32 cellular contexts compared by ENCODE assay signal in genomic region chr9:130381660-130382059, GRCh38.
"Had no signal": no experiment of that assay in that cellular context is flagged by ENCODE, and none has a peak within 500 bp of the region (broad histone marks: within the 10 kb centered on the region; RNA-seq: fewer than 3 reads in every experiment).

No MANE protein-coding gene starts in this region.

- H3K4me1 ChIP-seq: adrenal gland, body of pancreas, esophagus muscularis mucosa, foreskin keratinocyte, gastroesophageal sphincter had no signal

- H3K4me3 ChIP-seq: adrenal gland, body of pancreas, esophagus muscularis mucosa, gastroesophageal sphincter had no signal

- H3K27me3 ChIP-seq: adrenal gland, body of pancreas, esophagus muscularis mucosa, gastroesophageal sphincter had no signal

- ATAC-seq: activated CD4-positive, alpha-beta T cell treated with anti-CD3 and anti-CD28 coated beads for 36 hours; activated CD8-positive, alpha-beta memory T cell treated with anti-CD3 and anti-CD28 coated beads, Interleukin-2, amount 10 ng/mL, durations not matched to agents 7 days and 5 days; activated CD8-positive, alpha-beta T cell treated with anti-CD3 and anti-CD28 coated beads, Interleukin-2, amount 10 ng/mL, durations not matched to agents 7 days and 5 days; activated naive CD8-positive, alpha-beta T cell treated with anti-CD3 and anti-CD28 coated beads, Interleukin-2, amount 50 U/mL, for 24 hours; body of pancreas; effector memory CD8-positive, alpha-beta T cell; foreskin keratinocyte; gastroesophageal sphincter; T-helper 17 cell had no signal

- FAIRE-seq: colon had no signal

- DNase-seq: activated CD4-positive, alpha-beta memory T cell treated with anti-CD3 and anti-CD28 coated beads for 36 hours; activated CD4-positive, alpha-beta T cell treated with anti-CD3 and anti-CD28 coated beads for 36 hours; activated CD4-positive, alpha-beta T cell treated with anti-CD3 and anti-CD28 coated beads, Interleukin-2, amount 10 ng/mL, durations not matched to agents 24 days and 14 days; activated CD4-positive, CD25-positive, alpha-beta regulatory T cell; activated CD4-positive, CD25-positive, alpha-beta regulatory T cell treated with anti-CD3 and anti-CD28 coated beads, Interleukin-2, amount 50 U/mL, for 72 hours; activated CD8-positive, alpha-beta memory T cell treated with anti-CD3 and anti-CD28 coated beads, Interleukin-2, amount 10 ng/mL, durations not matched to agents 7 days and 5 days; activated CD8-positive, alpha-beta memory T cell treated with anti-CD3 and anti-CD28 coated beads, Interleukin-2, amount 50 U/mL, for 4 hours; activated CD8-positive, alpha-beta T cell treated with anti-CD3 and anti-CD28 coated beads, Interleukin-2, amount 10 ng/mL, durations not matched to agents 7 days and 5 days; activated effector memory CD4-positive, alpha-beta T cell treated with anti-CD3 and anti-CD28 coated beads, Interleukin-2, amount 50 U/mL, for 16 hours; activated naive CD4-positive, alpha-beta T cell treated with anti-CD3 and anti-CD28 coated beads for 36 hours; activated naive CD8-positive, alpha-beta T cell treated with anti-CD3 and anti-CD28 coated beads for 36 hours; activated naive CD8-positive, alpha-beta T cell treated with anti-CD3 and anti-CD28 coated beads, Interleukin-2, amount 50 U/mL, for 24 hours; activated T-cell treated with anti-CD3 and anti-CD28 coated beads, Interleukin-2, amount 50 U/mL, for 1 hour; activated T-cell treated with anti-CD3 and anti-CD28 coated beads, Interleukin-2, amount 50 U/mL, for 48 hours; adrenal gland; amygdala; aorta; body of pancreas; caudate nucleus; cortex of kidney; dermis blood vessel endothelial cell; effector CD4-positive, alpha-beta T cell; effector memory CD8-positive, alpha-beta T cell; erythroblast; foreskin keratinocyte; T-helper 1 cell; T-helper 17 cell; T1000; WERI-Rb-1 had no signal

- H3K36me3 ChIP-seq: adrenal gland, WERI-Rb-1 had no signal

- H3K9me3 ChIP-seq: adrenal gland, body of pancreas, esophagus muscularis mucosa, gastroesophageal sphincter had no signal

- H3K27ac ChIP-seq: adrenal gland, body of pancreas, esophagus muscularis mucosa, foreskin keratinocyte, gastroesophageal sphincter, WERI-Rb-1 had no signal
